In the genomic region with DNA sequence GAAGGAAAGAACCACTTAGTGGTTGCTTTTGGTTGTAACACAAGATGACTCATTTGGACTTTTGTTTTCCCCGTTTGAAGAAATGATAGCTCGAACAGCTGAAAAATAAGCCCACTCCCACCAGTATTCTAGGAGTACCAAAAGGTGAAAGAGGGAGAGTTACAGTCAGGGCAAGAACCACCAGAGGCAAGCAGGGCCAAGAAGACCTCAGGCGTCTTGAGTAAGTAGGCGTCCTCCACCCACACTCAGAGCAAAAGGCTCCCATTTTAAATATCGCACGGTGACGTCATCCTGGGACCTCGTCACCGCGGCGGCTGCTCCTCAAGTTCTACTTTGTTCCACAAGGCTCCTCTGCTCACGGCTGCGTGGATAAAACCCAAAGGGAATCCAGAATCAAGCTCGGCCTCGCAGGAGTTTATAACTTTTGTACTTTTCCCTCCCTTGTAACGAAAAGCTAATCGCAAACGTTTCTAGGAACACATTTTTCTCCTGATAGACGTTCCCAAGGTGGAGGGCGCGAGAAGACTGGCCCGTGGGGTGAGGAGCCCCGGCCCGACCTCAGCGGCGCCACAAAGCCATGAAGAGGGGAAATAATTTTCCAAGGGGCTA, we compare ENCODE assay signal across 1 cellular context.
A peak's percentile ranks its signal among the peaks of the same experiment; 100 is the strongest.
TF ChIP-seq lines count a peak whose summit lies in the region.

No MANE protein-coding gene starts in this region.

TF ChIP-seq in K562, 482 proteins besides CTCF, POLR2A, EP300 and RAD21 (continued from another document and continues in another):
- TF ChIP-seq EGR1 (conservative IDR thresholded peaks at IDR 0.05) (peak; percentile 93), NFE2L1 (tag; IDR thresholded peaks at IDR 0.05; ENCODE audit: borderline replicate concordance, low read depth) (no peak), SRSF3 (IDR thresholded peaks at IDR 0.05; ENCODE audit: insufficient read depth, low read length) (no peak), CCAR2 (IDR thresholded peaks at IDR 0.05; ENCODE audit: low read depth, low read length) (no peak), HNRNPH1 (optimal IDR thresholded peaks at IDR 0.05; ENCODE audit: low read depth, low read length) (no peak), RCOR1 (IDR thresholded peaks at IDR 0.05; ENCODE audit: borderline replicate concordance in 1 of 2, low read depth in 2 of 2, low read length in 2 of 2) (0 out of 4 replicates have a peak, but pooled peaks of 1 of the 2 experiments have one; percentile 16), RBM25 (IDR thresholded peaks at IDR 0.05; ENCODE audit: low read depth, low read length, severe bottlenecking) (no peak), EWSR1 (IDR thresholded peaks at IDR 0.05; ENCODE audit: borderline replicate concordance, low read depth, partially characterized antibody) (no peak), BCOR (IDR thresholded peaks at IDR 0.05) (no peak), MAFF (IDR thresholded peaks at IDR 0.05; ENCODE audit: low read length) (no peak), BRF1 (IDR thresholded peaks at IDR 0.05; ENCODE audit: borderline replicate concordance, extremely low read depth, insufficient read length) (no peak), CREB1 (IDR thresholded peaks at IDR 0.05) (peak; percentile 84), CREB1 (CRISPR knock-in tag; IDR thresholded peaks at IDR 0.05) (peak; percentile 77), CBFA2T2 (conservative IDR thresholded peaks at IDR 0.05) (no peak), ADNP (tag; IDR thresholded peaks at IDR 0.05) (no peak), PURB (CRISPR knock-in tag; IDR thresholded peaks at IDR 0.05; ENCODE audit: low read depth) (no peak), NFATC3 (IDR thresholded peaks at IDR 0.05) (no peak; the same call in 1 of the 2 replicates), ZNF717 (CRISPR knock-in tag; IDR thresholded peaks at IDR 0.05) (no peak), ZNF668 (CRISPR knock-in tag; IDR thresholded peaks at IDR 0.05) (no peak), NCOA6 (IDR thresholded peaks at IDR 0.05) (no peak), RAD51 (IDR thresholded peaks at IDR 0.05; ENCODE audit: borderline replicate concordance, low read depth) (no peak)
- TF ChIP-seq, protein P1, sequence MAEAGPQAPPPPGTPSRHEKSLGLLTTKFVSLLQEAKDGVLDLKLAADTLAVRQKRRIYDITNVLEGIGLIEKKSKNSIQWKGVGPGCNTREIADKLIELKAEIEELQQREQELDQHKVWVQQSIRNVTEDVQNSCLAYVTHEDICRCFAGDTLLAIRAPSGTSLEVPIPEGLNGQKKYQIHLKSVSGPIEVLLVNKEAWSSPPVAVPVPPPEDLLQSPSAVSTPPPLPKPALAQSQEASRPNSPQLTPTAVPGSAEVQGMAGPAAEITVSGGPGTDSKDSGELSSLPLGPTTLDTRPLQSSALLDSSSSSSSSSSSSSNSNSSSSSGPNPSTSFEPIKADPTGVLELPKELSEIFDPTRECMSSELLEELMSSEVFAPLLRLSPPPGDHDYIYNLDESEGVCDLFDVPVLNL (CRISPR knock-in tag; IDR thresholded peaks at IDR 0.05; ENCODE audit: low read depth) = no peak
- TF ChIP-seq, protein P2, sequence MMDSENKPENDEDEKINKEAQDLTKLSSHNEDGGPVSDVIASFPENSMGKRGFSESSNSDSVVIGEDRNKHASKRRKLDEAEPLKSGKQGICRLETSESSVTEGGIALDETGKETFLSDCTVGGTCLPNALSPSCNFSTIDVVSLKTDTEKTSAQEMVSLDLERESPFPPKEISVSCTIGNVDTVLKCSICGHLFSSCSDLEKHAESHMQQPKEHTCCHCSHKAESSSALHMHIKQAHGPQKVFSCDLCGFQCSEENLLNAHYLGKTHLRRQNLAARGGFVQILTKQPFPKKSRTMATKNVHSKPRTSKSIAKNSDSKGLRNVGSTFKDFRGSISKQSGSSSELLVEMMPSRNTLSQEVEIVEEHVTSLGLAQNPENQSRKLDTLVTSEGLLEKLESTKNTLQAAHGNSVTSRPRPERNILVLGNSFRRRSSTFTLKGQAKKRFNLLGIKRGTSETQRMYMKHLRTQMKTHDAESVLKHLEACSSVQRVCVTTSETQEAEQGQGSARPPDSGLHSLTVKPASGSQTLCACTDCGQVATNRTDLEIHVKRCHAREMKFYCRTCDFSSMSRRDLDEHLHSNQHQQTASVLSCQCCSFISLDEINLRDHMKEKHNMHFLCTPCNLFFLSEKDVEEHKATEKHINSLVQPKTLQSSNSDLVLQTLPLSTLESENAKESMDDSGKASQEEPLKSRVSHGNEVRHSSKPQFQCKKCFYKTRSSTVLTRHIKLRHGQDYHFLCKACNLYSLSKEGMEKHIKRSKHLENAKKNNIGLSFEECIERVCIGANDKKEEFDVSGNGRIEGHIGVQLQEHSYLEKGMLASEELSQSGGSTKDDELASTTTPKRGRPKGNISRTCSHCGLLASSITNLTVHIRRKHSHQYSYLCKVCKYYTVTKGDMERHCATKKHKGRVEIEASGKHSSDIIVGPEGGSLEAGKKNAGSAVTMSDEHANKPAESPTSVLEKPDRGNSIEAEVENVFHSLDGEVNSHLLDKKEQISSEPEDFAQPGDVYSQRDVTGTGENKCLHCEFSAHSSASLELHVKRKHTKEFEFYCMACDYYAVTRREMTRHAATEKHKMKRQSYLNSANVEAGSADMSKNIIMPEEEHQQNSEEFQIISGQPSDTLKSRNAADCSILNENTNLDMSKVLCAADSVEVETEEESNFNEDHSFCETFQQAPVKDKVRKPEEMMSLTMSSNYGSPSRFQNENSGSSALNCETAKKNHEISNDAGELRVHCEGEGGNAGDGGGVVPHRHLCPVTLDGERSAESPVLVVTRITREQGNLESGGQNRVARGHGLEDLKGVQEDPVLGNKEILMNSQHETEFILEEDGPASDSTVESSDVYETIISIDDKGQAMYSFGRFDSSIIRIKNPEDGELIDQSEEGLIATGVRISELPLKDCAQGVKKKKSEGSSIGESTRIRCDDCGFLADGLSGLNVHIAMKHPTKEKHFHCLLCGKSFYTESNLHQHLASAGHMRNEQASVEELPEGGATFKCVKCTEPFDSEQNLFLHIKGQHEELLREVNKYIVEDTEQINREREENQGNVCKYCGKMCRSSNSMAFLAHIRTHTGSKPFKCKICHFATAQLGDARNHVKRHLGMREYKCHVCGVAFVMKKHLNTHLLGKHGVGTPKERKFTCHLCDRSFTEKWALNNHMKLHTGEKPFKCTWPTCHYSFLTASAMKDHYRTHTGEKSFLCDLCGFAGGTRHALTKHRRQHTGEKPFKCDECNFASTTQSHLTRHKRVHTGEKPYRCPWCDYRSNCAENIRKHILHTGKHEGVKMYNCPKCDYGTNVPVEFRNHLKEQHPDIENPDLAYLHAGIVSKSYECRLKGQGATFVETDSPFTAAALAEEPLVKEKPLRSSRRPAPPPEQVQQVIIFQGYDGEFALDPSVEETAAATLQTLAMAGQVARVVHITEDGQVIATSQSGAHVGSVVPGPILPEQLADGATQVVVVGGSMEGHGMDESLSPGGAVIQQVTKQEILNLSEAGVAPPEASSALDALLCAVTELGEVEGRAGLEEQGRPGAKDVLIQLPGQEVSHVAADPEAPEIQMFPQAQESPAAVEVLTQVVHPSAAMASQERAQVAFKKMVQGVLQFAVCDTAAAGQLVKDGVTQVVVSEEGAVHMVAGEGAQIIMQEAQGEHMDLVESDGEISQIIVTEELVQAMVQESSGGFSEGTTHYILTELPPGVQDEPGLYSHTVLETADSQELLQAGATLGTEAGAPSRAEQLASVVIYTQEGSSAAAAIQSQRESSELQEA (IDR thresholded peaks at IDR 0.05; ENCODE audit: low read depth) = no peak
- TF ChIP-seq, protein P3, sequence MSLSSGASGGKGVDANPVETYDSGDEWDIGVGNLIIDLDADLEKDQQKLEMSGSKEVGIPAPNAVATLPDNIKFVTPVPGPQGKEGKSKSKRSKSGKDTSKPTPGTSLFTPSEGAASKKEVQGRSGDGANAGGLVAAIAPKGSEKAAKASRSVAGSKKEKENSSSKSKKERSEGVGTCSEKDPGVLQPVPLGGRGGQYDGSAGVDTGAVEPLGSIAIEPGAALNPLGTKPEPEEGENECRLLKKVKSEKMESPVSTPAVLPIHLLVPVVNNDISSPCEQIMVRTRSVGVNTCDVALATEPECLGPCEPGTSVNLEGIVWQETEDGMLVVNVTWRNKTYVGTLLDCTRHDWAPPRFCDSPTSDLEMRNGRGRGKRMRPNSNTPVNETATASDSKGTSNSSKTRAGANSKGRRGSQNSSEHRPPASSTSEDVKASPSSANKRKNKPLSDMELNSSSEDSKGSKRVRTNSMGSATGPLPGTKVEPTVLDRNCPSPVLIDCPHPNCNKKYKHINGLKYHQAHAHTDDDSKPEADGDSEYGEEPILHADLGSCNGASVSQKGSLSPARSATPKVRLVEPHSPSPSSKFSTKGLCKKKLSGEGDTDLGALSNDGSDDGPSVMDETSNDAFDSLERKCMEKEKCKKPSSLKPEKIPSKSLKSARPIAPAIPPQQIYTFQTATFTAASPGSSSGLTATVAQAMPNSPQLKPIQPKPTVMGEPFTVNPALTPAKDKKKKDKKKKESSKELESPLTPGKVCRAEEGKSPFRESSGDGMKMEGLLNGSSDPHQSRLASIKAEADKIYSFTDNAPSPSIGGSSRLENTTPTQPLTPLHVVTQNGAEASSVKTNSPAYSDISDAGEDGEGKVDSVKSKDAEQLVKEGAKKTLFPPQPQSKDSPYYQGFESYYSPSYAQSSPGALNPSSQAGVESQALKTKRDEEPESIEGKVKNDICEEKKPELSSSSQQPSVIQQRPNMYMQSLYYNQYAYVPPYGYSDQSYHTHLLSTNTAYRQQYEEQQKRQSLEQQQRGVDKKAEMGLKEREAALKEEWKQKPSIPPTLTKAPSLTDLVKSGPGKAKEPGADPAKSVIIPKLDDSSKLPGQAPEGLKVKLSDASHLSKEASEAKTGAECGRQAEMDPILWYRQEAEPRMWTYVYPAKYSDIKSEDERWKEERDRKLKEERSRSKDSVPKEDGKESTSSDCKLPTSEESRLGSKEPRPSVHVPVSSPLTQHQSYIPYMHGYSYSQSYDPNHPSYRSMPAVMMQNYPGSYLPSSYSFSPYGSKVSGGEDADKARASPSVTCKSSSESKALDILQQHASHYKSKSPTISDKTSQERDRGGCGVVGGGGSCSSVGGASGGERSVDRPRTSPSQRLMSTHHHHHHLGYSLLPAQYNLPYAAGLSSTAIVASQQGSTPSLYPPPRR (CRISPR knock-in tag; IDR thresholded peaks at IDR 0.05; ENCODE audit: borderline replicate concordance) = no peak
- TF ChIP-seq, protein P4, sequence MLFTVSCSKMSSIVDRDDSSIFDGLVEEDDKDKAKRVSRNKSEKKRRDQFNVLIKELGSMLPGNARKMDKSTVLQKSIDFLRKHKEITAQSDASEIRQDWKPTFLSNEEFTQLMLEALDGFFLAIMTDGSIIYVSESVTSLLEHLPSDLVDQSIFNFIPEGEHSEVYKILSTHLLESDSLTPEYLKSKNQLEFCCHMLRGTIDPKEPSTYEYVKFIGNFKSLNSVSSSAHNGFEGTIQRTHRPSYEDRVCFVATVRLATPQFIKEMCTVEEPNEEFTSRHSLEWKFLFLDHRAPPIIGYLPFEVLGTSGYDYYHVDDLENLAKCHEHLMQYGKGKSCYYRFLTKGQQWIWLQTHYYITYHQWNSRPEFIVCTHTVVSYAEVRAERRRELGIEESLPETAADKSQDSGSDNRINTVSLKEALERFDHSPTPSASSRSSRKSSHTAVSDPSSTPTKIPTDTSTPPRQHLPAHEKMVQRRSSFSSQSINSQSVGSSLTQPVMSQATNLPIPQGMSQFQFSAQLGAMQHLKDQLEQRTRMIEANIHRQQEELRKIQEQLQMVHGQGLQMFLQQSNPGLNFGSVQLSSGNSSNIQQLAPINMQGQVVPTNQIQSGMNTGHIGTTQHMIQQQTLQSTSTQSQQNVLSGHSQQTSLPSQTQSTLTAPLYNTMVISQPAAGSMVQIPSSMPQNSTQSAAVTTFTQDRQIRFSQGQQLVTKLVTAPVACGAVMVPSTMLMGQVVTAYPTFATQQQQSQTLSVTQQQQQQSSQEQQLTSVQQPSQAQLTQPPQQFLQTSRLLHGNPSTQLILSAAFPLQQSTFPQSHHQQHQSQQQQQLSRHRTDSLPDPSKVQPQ (CRISPR knock-in tag; IDR thresholded peaks at IDR 0.05; ENCODE audit: borderline replicate concordance) = no peak
- TF ChIP-seq, protein P5, sequence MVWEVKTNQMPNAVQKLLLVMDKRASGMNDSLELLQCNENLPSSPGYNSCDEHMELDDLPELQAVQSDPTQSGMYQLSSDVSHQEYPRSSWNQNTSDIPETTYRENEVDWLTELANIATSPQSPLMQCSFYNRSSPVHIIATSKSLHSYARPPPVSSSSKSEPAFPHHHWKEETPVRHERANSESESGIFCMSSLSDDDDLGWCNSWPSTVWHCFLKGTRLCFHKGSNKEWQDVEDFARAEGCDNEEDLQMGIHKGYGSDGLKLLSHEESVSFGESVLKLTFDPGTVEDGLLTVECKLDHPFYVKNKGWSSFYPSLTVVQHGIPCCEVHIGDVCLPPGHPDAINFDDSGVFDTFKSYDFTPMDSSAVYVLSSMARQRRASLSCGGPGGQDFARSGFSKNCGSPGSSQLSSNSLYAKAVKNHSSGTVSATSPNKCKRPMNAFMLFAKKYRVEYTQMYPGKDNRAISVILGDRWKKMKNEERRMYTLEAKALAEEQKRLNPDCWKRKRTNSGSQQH (CRISPR knock-in tag; IDR thresholded peaks at IDR 0.05) = no peak
- TF ChIP-seq, protein P6, sequence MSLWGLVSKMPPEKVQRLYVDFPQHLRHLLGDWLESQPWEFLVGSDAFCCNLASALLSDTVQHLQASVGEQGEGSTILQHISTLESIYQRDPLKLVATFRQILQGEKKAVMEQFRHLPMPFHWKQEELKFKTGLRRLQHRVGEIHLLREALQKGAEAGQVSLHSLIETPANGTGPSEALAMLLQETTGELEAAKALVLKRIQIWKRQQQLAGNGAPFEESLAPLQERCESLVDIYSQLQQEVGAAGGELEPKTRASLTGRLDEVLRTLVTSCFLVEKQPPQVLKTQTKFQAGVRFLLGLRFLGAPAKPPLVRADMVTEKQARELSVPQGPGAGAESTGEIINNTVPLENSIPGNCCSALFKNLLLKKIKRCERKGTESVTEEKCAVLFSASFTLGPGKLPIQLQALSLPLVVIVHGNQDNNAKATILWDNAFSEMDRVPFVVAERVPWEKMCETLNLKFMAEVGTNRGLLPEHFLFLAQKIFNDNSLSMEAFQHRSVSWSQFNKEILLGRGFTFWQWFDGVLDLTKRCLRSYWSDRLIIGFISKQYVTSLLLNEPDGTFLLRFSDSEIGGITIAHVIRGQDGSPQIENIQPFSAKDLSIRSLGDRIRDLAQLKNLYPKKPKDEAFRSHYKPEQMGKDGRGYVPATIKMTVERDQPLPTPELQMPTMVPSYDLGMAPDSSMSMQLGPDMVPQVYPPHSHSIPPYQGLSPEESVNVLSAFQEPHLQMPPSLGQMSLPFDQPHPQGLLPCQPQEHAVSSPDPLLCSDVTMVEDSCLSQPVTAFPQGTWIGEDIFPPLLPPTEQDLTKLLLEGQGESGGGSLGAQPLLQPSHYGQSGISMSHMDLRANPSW (CRISPR knock-in tag; IDR thresholded peaks at IDR 0.05) = no peak
